Comparison of ENCODE assay signal across 27 cellular contexts in genomic region chr3:10770981-10771380, GRCh38. TPM values are rescaled to one million over a fixed set of nuclear protein-coding genes. Genes with fewer than 3 reads are reported as not detected.
DNase-seq lines count a peak whose midpoint lies in the region; ATAC-seq and TF ChIP-seq lines count a peak whose summit lies in the region.
"Had no signal": no experiment of that assay in that cellular context is flagged by ENCODE, and none has a peak within 500 bp of the region (broad histone marks: within the 10 kb centered on the region; RNA-seq: fewer than 3 reads in every experiment).

No MANE protein-coding gene starts in this region.

- H3K4me1 Mint-ChIP-seq in endodermal cell = no peaks in the 10 kb centered on the region
- no peaks in the 10 kb centered on the region for H3K4me1 Mint-ChIP-seq in stimulated activated naive B cell treated with anti-CD40 and anti-IgM and Interleukin-4, amounts not matched to agents 10 μg/mL and 1 μg/mL and 100 μg/mL, for 72 hours
- H3K4me1 Mint-ChIP-seq: CD4-positive, alpha-beta memory T cell; IgD-negative memory B cell had no signal

- H3K27me3 ChIP-seq in right atrium auricular region (no peaks in the 10 kb centered on the region), endodermal cell (ENCODE audit: control insufficient read depth, insufficient read depth, low read length, poor library complexity, severe bottlenecking) (no peaks in the 10 kb centered on the region)

- H3K27ac ChIP-seq in right atrium auricular region = no peak overlapping the region
- H3K27ac ChIP-seq in endodermal cell (ENCODE audit: low read depth, low read length) = no peak overlapping the region
- H3K27ac ChIP-seq: HL-60, KMS-11 had no signal

- H3K9me3 Mint-ChIP-seq in endodermal cell = no peaks in the 10 kb centered on the region
- peaks cover 4 to 5% of the 10 kb centered on the region in 2 donors for H3K9me3 Mint-ChIP-seq in stimulated activated naive B cell treated with anti-CD40 and anti-IgM and Interleukin-4, amounts not matched to agents 10 μg/mL and 1 μg/mL and 100 μg/mL, for 72 hours

- intact Hi-C loops in Right ventricle myocardium inferior (cut with DNase I) = no loop called here

- TF ChIP-seq CTCF in right atrium auricular region (IDR thresholded peaks at IDR 0.05) (no peak), endodermal cell (conservative IDR thresholded peaks at IDR 0.05) (no peak)

- H3K27me3 Mint-ChIP-seq in endodermal cell (ENCODE audit: insufficient read depth) = peaks cover 34% of the 10 kb centered on the region
- peaks cover 35 to 48% of the 10 kb centered on the region in 2 donors for H3K27me3 Mint-ChIP-seq in stimulated activated naive B cell treated with anti-CD40 and anti-IgM and Interleukin-4, amounts not matched to agents 10 μg/mL and 1 μg/mL and 100 μg/mL, for 72 hours

- H3K4me3 ChIP-seq in right atrium auricular region (no peak overlapping the region), endodermal cell (ENCODE audit: low read length) (no peak overlapping the region)

- no peaks in the 10 kb centered on the region for H3K36me3 Mint-ChIP-seq in endodermal cell (ENCODE audit: low read depth)
- H3K36me3 Mint-ChIP-seq in stimulated activated naive B cell treated with anti-CD40 and anti-IgM and Interleukin-4, amounts not matched to agents 10 μg/mL and 1 μg/mL and 100 μg/mL, for 72 hours = no peaks in the 10 kb centered on the region
- H3K36me3 Mint-ChIP-seq: CD4-positive, alpha-beta memory T cell; IgD-negative memory B cell had no signal

- no peak overlapping the region for H3K27ac Mint-ChIP-seq in endodermal cell
- no peak overlapping the region for H3K27ac Mint-ChIP-seq in stimulated activated naive B cell treated with anti-CD40 and anti-IgM and Interleukin-4, amounts not matched to agents 10 μg/mL and 1 μg/mL and 100 μg/mL, for 72 hours
- H3K27ac Mint-ChIP-seq: CD4-positive, alpha-beta memory T cell; IgD-negative memory B cell had no signal

- H3K4me1 ChIP-seq in right atrium auricular region (no peaks in the 10 kb centered on the region), endodermal cell (ENCODE audit: control insufficient read depth, insufficient read depth, low read length) (no peaks in the 10 kb centered on the region)

- ATAC-seq in Right ventricle myocardium inferior = no peak
- no peak for ATAC-seq in stimulated activated naive B cell treated with anti-CD40 and anti-IgM and Interleukin-4, amounts not matched to agents 10 μg/mL and 1 μg/mL and 100 μg/mL, for 72 hours (replicated peaks)
- no peak for ATAC-seq in HG03342 (IDR thresholded peaks at IDR 0.05; ENCODE audit: unreplicated experiment)
- ATAC-seq in GM18519 (IDR thresholded peaks at IDR 0.05; ENCODE audit: low FRiP score, unreplicated experiment) = no peak

- H3K36me3 ChIP-seq in right atrium auricular region (no peaks in the 10 kb centered on the region), endodermal cell (ENCODE audit: control insufficient read depth, insufficient read depth, low read length) (no peaks in the 10 kb centered on the region)

- H3K9ac ChIP-seq in endodermal cell (ENCODE audit: extremely low read depth, low read length, poor library complexity, severe bottlenecking) = no peak overlapping the region
- H3K9ac ChIP-seq: KMS-11 had no signal

- 73% methylated on average over 3 of the region's 3 CpGs; no CpG with 5 or more reads in 1 of the 2 experiments for WGBS in endodermal cell (ENCODE audit: insufficient coverage in 1 of 2, insufficient read length in 1 of 2), 2 experiments

- no peak overlapping the region for H3K4me3 Mint-ChIP-seq in endodermal cell
- H3K4me3 Mint-ChIP-seq in stimulated activated naive B cell treated with anti-CD40 and anti-IgM and Interleukin-4, amounts not matched to agents 10 μg/mL and 1 μg/mL and 100 μg/mL, for 72 hours = no peak overlapping the region
- H3K4me3 Mint-ChIP-seq: CD4-positive, alpha-beta memory T cell; IgD-negative memory B cell had no signal

- peaks cover 0 to 11% of the 10 kb centered on the region in 2 donors for H3K9me3 ChIP-seq in right atrium auricular region
- H3K9me3 ChIP-seq in endodermal cell (ENCODE audit: control insufficient read depth, low read length) = no peaks in the 10 kb centered on the region

- DNase-seq in right atrium auricular region (ENCODE audit: low spot score) (peak; percentile 9), Right ventricle myocardium inferior (ENCODE audit: missing footprints) (no peak), endodermal cell (peak; percentile 34), mesenteric fat pad (ENCODE audit: low spot score) (peak; percentile 55)
- DNase-seq in stimulated activated naive B cell treated with anti-CD40 and anti-IgM and Interleukin-4, amounts not matched to agents 10 μg/mL and 1 μg/mL and 100 μg/mL, for 72 hours = no peak
- DNase-seq: C1 segment of cervical spinal cord; CD4-positive, alpha-beta memory T cell; COR-L47; DMS53; GOT3; HCEC 1CT; NCI-H1048; NCI-H1417; NCI-H1694; NCI-H2029 treated with DMSO at 0.1 percent for 48 hours; NCI-H446 treated with DMSO at 0.1 percent for 48 hours; NCI-H526; NCI-H82; NK-92 treated with Interleukin-12 subunit alpha and Interleukin-12 subunit beta, amount 100 ng/mL, for 24 hours; SHP77 had no signal

RNA-seq across cellular contexts. Expression of gene SLC6A11, which starts 45.0 kb away (rescaled TPM):
- not detected for total RNA-seq in right atrium auricular region
- total RNA-seq in Right ventricle myocardium inferior = not detected
- total RNA-seq in endodermal cell = under 1 TPM; 0.27 to 0.73 TPM
- 0.82 TPM for polyA plus RNA-seq in endodermal cell (2013, experiment 1 of 2)
- polyA plus RNA-seq in endodermal cell (2013, experiment 2 of 2) = 0.70 TPM
- not detected for total RNA-seq in mesenteric fat pad
- total RNA-seq: CD4-positive, alpha-beta memory T cell; G401 had no signal
- polyA plus RNA-seq: AG04450; CD4-positive, alpha-beta memory T cell; IgD-negative memory B cell had no signal

Comparison
In these comparisons a context has a peak if more than half of its experiments do, and no peak if none do; other contexts are left out.
1. DNase-seq: peak in right atrium auricular region (single experiment), endodermal cell (single experiment) and mesenteric fat pad (single experiment); none in Right ventricle myocardium inferior (single experiment) and stimulated activated naive B cell treated with anti-CD40 and anti-IgM and Interleukin-4, amounts not matched to agents 10 μg/mL and 1 μg/mL and 100 μg/mL, for 72 hours (single experiment).